In the genomic region with DNA sequence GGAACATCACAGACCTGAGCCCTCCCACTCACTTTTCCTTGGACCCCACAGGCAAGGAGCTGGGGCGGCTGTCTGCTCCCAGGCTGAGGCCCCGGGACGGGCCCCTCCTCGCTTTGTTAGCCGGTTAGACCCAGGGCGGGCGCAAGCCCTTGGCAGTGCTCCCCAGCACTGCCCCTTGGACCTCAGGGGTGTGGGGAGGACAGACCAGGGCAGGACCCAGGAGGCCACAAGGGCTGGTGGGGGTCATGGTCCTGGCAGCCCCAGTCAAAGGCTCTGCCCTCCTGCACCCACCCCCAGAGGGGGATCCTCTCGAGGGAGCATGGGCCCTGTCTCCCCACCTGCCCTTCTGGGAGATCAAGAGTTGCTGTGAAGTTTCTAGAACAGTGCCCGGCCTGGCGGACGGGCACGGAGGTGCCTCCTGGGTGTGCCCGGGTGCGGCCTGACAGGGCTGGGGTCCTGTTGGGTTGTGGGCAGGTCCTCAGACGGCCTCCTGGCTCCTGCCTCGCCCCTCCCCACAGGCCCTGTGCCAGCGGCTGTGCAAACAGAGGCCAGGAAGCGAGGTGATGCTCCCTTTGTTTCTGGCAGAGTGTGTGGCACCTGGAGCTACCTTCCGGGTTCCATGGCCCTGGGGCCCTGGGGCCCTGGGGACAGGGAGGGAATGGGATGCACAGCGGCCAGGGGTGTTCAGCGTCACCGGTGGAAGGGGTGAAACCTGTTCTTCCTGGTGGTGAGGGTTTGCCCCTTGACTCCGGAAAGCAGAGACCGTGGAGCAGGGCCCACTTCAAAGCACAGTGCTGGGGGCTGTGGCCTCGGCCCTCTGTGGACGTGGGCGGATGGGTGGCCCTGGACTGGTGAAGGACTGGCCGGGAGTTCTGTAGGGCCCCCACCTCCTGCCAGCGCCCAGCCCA, we compare ENCODE assay signal across 12 cellular contexts. TPM values are rescaled to one million over a fixed set of nuclear protein-coding genes. Genes with fewer than 3 reads are reported as not detected.
DNase-seq lines count a peak whose midpoint lies in the region; ATAC-seq and TF ChIP-seq lines count a peak whose summit lies in the region.
"Had no signal": no experiment of that assay in that cellular context is flagged by ENCODE, and none has a peak within 500 bp of the region (broad histone marks: within the 10 kb centered on the region; RNA-seq: fewer than 3 reads in every experiment).

No MANE protein-coding gene starts in this region.

- H3K27me3 ChIP-seq in A673 (replicated peaks; ENCODE audit: insufficient read depth, low read depth, low read length, poor library complexity) (no peaks in the 10 kb centered on the region), PC-3 (ENCODE audit: low read length) (no peaks in the 10 kb centered on the region)
- H3K27me3 ChIP-seq: MG63 had no signal

- intact Hi-C loops in A673 (cut with micrococcal nuclease; ENCODE audit: unreplicated experiment) (no loop called here), PC-3 (cut with micrococcal nuclease) (no loop called here)

- H3K9me3 ChIP-seq in A673 (ENCODE audit: low read depth, low read length, poor library complexity, severe bottlenecking) (no peaks in the 10 kb centered on the region), PC-3 (ENCODE audit: low read length) (no peaks in the 10 kb centered on the region)
- H3K9me3 ChIP-seq: MG63 had no signal

- H3K36me3 ChIP-seq in A673 (ENCODE audit: insufficient read depth, low read length, poor library complexity, severe bottlenecking) (no peaks in the 10 kb centered on the region), PC-3 (ENCODE audit: low read depth, low read length) (no peaks in the 10 kb centered on the region)
- H3K36me3 ChIP-seq: MG63 had no signal

- H3K4me2 ChIP-seq in PC-3 (ENCODE audit: low read length), result no peak overlapping the region

- in situ Hi-C loops in GM13977 (cut with MboI; ENCODE audit: low pct_unique_long_range_greater_than_20kb, low sequenced_read_pairs, unreplicated experiment), result no loop called here

- H3K4me1 ChIP-seq in A673 (ENCODE audit: insufficient read depth, low read length, poor library complexity, severe bottlenecking) (peaks cover 55% of the 10 kb centered on the region), PC-3 (ENCODE audit: insufficient read depth, low read length) (peaks cover 5% of the 10 kb centered on the region)

- H3K4me3 ChIP-seq in A673 (ENCODE audit: low read depth, low read length, poor library complexity, severe bottlenecking) (peak overlapping the region; percentile 28), PC-3 (ENCODE audit: low read length) (no peak overlapping the region)
- H3K4me3 ChIP-seq: MG63 had no signal

- H3K9me2 ChIP-seq in PC-3 (replicated peaks; ENCODE audit: low read length), result no peaks in the 10 kb centered on the region

- no peaks in the 10 kb centered on the region for H3F3A ChIP-seq in PC-3 (ENCODE audit: low read length, unreplicated experiment)

- BruUV-seq in A673 (replicated peaks; lab: Mats Ljungman, UMichigan) (no TSS peak), PC-3 (replicated peaks; lab: Mats Ljungman, UMichigan) (no TSS peak)

- CTCF ChIA-PET in A673 (lab: Charles Lee), result no interaction called here
- CTCF ChIA-PET in PC-3 (lab: Charles Lee), result no interaction called here

- no peaks in the 10 kb centered on the region for H4K20me1 ChIP-seq in PC-3 (ENCODE audit: low read length)

- ATAC-seq in PC-3 (peak; percentile 35), left lobe of liver (peak; percentile 52), GM18520 (IDR thresholded peaks at IDR 0.05; ENCODE audit: unreplicated experiment) (no peak)

- no peak for DNase-seq in A673 (ENCODE audit: low spot score)
- peak; percentile 30 for DNase-seq in GM13977 (ENCODE audit: low spot score)
- no peak for DNase-seq in PC-3
- peak; percentile 64 for DNase-seq in left lobe of liver (ENCODE audit: low spot score)
- DNase-seq in NCI-H2107 treated with DMSO at 0.1 percent for 48 hours (lab: John Stamatoyannopoulos, UW; ENCODE audit: unreplicated experiment), result no peak
- no peak for DNase-seq in dedifferentiated amniotic fluid mesenchymal stem cell (ENCODE audit: extremely low spot score)
- DNase-seq in inferior parietal cortex (ENCODE audit: extremely low spot score), result no peak
- DNase-seq: HCEC 1CT; nucleus accumbens; stimulated activated CD4-positive, alpha-beta T cell treated with anti-CD3 and anti-CD28 coated beads, Interleukin-4, amount 100 ng/mL, for 1 hour had no signal

- no peak overlapping the region for H3K9ac ChIP-seq in PC-3 (ENCODE audit: low read length)

- no peak overlapping the region for H2AFZ ChIP-seq in PC-3 (ENCODE audit: low read length)

- POLR2A ChIA-PET in A673 (lab: Charles Lee; ENCODE audit: low non-redundant PET) (no interaction called here), PC-3 (lab: Charles Lee; ENCODE audit: unreplicated experiment) (no interaction called here)

- H3K27ac ChIP-seq in A673 (ENCODE audit: low read depth, low read length, poor library complexity, severe bottlenecking) (peak overlapping the region; percentile 90), PC-3 (ENCODE audit: low read length) (no peak overlapping the region)

- TF ChIP-seq CTCF in A673 (conservative IDR thresholded peaks at IDR 0.05; ENCODE audit: low read depth, low read length) (no peak), GM13977 (IDR thresholded peaks at IDR 0.05; ENCODE audit: extremely low read depth, insufficient read depth, missing control alignments) (no peak), PC-3 (conservative IDR thresholded peaks at IDR 0.05; ENCODE audit: low read depth, low read length) (no peak)

- H3K79me2 ChIP-seq in PC-3 (ENCODE audit: low read length), result no peaks in the 10 kb centered on the region

RNA-seq across cellular contexts. Expression of a gene that starts 2.9 kb away (rescaled TPM):
- total RNA-seq in A673 (2021) (5.0 and 5.3 TPM in 2 replicates), PC-3 (2014; rRNA removed) (not detected in 2 replicates), left lobe of liver (0.55 TPM)

RNA-seq across cellular contexts. Expression of a gene that starts 35.2 kb away (rescaled TPM):
- total RNA-seq in A673 (2021) (38.5 and 48.4 TPM in 2 replicates), PC-3 (2014; rRNA removed) (not detected in 2 replicates), left lobe of liver (109 TPM)

RNA-seq across cellular contexts. Expression of a gene that starts 39.3 kb away (rescaled TPM):
- total RNA-seq in A673 (2021) (30.7 and 44.3 TPM in 2 replicates), PC-3 (2014; rRNA removed) (28.5 and 51.2 TPM in 2 replicates), left lobe of liver (45.5 TPM)

Comparison
In these comparisons a context has a peak if more than half of its experiments do, and no peak if none do; other contexts are left out.
1. DNase-seq: peak in GM13977 (single experiment) and left lobe of liver (single experiment); none in A673 (single experiment), PC-3 (single experiment), NCI-H2107 treated with DMSO at 0.1 percent for 48 hours (single experiment), dedifferentiated amniotic fluid mesenchymal stem cell (single experiment) and inferior parietal cortex (single experiment).
2. RNA of a gene that starts 35.2 kb away (total RNA-seq): 109 TPM in left lobe of liver (single experiment) and 38.5 to 48.4 TPM in A673; not detected in PC-3; every median in the first group is over 10 times any median in the second.